15 cellular contexts compared by ENCODE assay signal in the genomic region with DNA sequence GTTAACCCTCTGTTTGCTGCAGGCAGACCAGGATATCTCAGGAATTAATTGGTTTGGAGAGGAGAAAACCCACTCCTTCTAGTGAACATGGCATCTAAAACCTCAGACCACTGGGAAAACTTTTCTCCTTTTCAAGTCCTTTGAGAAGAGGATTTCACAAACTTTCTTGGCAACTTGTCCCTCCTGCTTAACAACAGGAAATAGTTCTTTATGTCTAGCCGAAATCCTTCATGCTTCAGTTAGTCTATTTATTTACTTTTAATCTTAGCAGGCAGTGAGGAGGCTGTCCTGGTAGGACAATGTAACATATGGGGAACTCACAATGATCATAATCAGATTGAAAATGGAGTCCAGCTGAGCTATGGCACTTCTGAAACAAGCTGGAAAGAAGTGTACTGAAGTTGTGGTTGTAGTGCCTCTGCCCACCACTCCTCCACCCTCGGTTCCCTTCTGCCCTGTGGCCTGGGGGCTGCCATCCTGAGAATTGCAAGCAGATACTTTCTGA. TPM values are rescaled to one million over a fixed set of nuclear protein-coding genes. Genes with fewer than 3 reads are reported as not detected.
DNase-seq lines count a peak whose midpoint lies in the region; ATAC-seq and TF ChIP-seq lines count a peak whose summit lies in the region.
"Had no signal": no experiment of that assay in that cellular context is flagged by ENCODE, and none has a peak within 500 bp of the region (broad histone marks: within the 10 kb centered on the region; RNA-seq: fewer than 3 reads in every experiment).

No MANE protein-coding gene starts in this region.

- H3K36me3 Mint-ChIP-seq in MCF 10A (ENCODE audit: insufficient read depth, unreplicated experiment) = no peaks in the 10 kb centered on the region

- H3K79me2 ChIP-seq in Loucy (ENCODE audit: insufficient read depth, low read length) = no peaks in the 10 kb centered on the region

- intact Hi-C loops in MCF 10A (cut with micrococcal nuclease) (no loop called here), breast epithelium (cut with DNase I; ENCODE audit: low total_unique reads) (no loop called here)

- BruUV-seq in MCF 10A (replicated peaks; lab: Mats Ljungman, UMichigan) = no TSS peak

- H3K27ac ChIP-seq in breast epithelium = no peak overlapping the region

- no peaks in the 10 kb centered on the region for H3K9me2 ChIP-seq in Loucy (replicated peaks; ENCODE audit: low read depth, low read length)

- H3K9ac ChIP-seq in Loucy (ENCODE audit: low read depth, low read length, poor library complexity, severe bottlenecking) = no peak overlapping the region
- no peak overlapping the region for H3K9ac ChIP-seq in skeletal muscle satellite cell (ENCODE audit: low read depth, low read length)

- H3K4me3 Mint-ChIP-seq in MCF 10A (ENCODE audit: unreplicated experiment) = no peak overlapping the region

- no peaks in the 10 kb centered on the region for H3K27me3 Mint-ChIP-seq in MCF 10A (ENCODE audit: insufficient read depth, unreplicated experiment)

- POLR2A ChIA-PET in MCF 10A (lab: Yijun Ruan, JAX) = interaction anchor here (0.9 kb wide), 1 partner anchor 155 kb away, joined by 3 read pairs; no protein-coding TSS in a partner anchor

- CTCF ChIA-PET in MCF 10A (lab: Yijun Ruan, JAX) = interaction anchor here (0.5 to 4.7 kb wide), 49 partner anchors 10 to 1452 kb away, joined by 3 to 53 read pairs (median 4); a partner anchor contains a TSS

- H3K9me3 Mint-ChIP-seq in MCF 10A (ENCODE audit: unreplicated experiment) = no peaks in the 10 kb centered on the region
- H3K9me3 Mint-ChIP-seq: activated T-cell treated with anti-CD3 and anti-CD28 coated beads, Interleukin-2, amount 50 U/mL, for 72 hours had no signal

- H3F3A ChIP-seq in Loucy (ENCODE audit: low read depth) = no peaks in the 10 kb centered on the region

- TF ChIP-seq CTCF in MCF 10A (IDR thresholded peaks at IDR 0.05; ENCODE audit: unreplicated experiment) (no peak), breast epithelium (IDR thresholded peaks at IDR 0.05) (no peak), Loucy (conservative IDR thresholded peaks at IDR 0.05; ENCODE audit: low read length) (no peak), choroid plexus epithelial cell (conservative IDR thresholded peaks at IDR 0.05; ENCODE audit: low read depth, low read length) (no peak)

- no peaks in the 10 kb centered on the region for H3K36me3 ChIP-seq in breast epithelium
- no peaks in the 10 kb centered on the region for H3K36me3 ChIP-seq in Loucy (ENCODE audit: insufficient read depth, low read length)
- no peaks in the 10 kb centered on the region for H3K36me3 ChIP-seq in skeletal muscle satellite cell (ENCODE audit: insufficient read depth, low read length)

- H3K27me3 ChIP-seq in breast epithelium (no peaks in the 10 kb centered on the region), Loucy (ENCODE audit: insufficient read depth, low read length, poor library complexity, severe bottlenecking) (no peaks in the 10 kb centered on the region), skeletal muscle satellite cell (ENCODE audit: control insufficient read depth, insufficient read depth, low read length) (peaks cover 19% of the 10 kb centered on the region)
- H3K27me3 ChIP-seq: dorsolateral prefrontal cortex had no signal

- 0 out of 2 replicates have a peak overlapping the region, but pooled peaks have one; percentile 74 for H2AFZ ChIP-seq in Loucy (ENCODE audit: low read length)

- no peak overlapping the region for H3K4me3 ChIP-seq in breast epithelium
- no peak overlapping the region for H3K4me3 ChIP-seq in Loucy (ENCODE audit: low read length, poor library complexity, severe bottlenecking)
- H3K4me3 ChIP-seq in choroid plexus epithelial cell (ENCODE audit: low read depth, low read length) = no peak overlapping the region
- H3K4me3 ChIP-seq in skeletal muscle satellite cell (ENCODE audit: low read length) = no peak overlapping the region
- H3K4me3 ChIP-seq: K562 had no signal

- no peak for TF ChIP-seq POLR2A in breast epithelium (IDR thresholded peaks at IDR 0.05)

- peak; percentile 32 for DNase-seq in MCF 10A (ENCODE audit: unreplicated experiment)
- DNase-seq in breast epithelium (ENCODE audit: low spot score in 2 of 2) = no peak
- DNase-seq in choroid plexus epithelial cell (ENCODE audit: low read depth) = peak; percentile 29
- DNase-seq in occipital lobe (lab: John Stamatoyannopoulos, UW) = no peak
- no peak for DNase-seq in COLO829 (ENCODE audit: low spot score)

- H4K20me1 ChIP-seq in Loucy (ENCODE audit: insufficient read depth, low read length, poor library complexity, severe bottlenecking) = no peaks in the 10 kb centered on the region

- H3K4me1 Mint-ChIP-seq in MCF 10A (ENCODE audit: insufficient read depth, unreplicated experiment) = peaks cover 10% of the 10 kb centered on the region

- peak overlapping the region; percentile 54 for H3K4me2 ChIP-seq in Loucy (ENCODE audit: low read depth, low read length, poor library complexity, severe bottlenecking)
- H3K4me2 ChIP-seq in skeletal muscle satellite cell (ENCODE audit: low read length) = peak overlapping the region; percentile 46

- ATAC-seq in HG02623 (IDR thresholded peaks at IDR 0.05; ENCODE audit: unreplicated experiment) = no peak

- H3K27ac Mint-ChIP-seq in MCF 10A (ENCODE audit: low read depth, unreplicated experiment) = no peak overlapping the region
- H3K27ac Mint-ChIP-seq: activated T-cell treated with anti-CD3 and anti-CD28 coated beads, Interleukin-2, amount 50 U/mL, for 72 hours had no signal

- no peaks in the 10 kb centered on the region for H3K4me1 ChIP-seq in breast epithelium
- H3K4me1 ChIP-seq in Loucy (ENCODE audit: insufficient read depth, low read length, poor library complexity, severe bottlenecking) = no peaks in the 10 kb centered on the region
- H3K4me1 ChIP-seq in skeletal muscle satellite cell (ENCODE audit: control insufficient read depth, insufficient read depth, low read length) = peaks cover 9% of the 10 kb centered on the region

- H3K9me3 ChIP-seq in breast epithelium (no peaks in the 10 kb centered on the region), Loucy (ENCODE audit: insufficient read depth, low read depth, low read length) (no peaks in the 10 kb centered on the region), skeletal muscle satellite cell (replicated peaks; ENCODE audit: low read length) (no peaks in the 10 kb centered on the region)

RNA-seq across cellular contexts. Expression of a gene that starts 50.6 kb away (rescaled TPM):
- total RNA-seq in MCF 10A (2022) (not detected in 2 replicates), breast epithelium (1 to 10 TPM in 1 of 3 donors, under 1 TPM in 1, not detected in 1; 0.33 to 1.2 TPM), occipital lobe (0.62 TPM)
- 1.0 and 1.1 TPM in 2 replicates for total RNA-seq in skeletal muscle satellite cell (2012; rRNA removed)
- total RNA-seq: activated T-cell treated with anti-CD3 and anti-CD28 coated beads, Interleukin-2, amount 50 U/mL, for 72 hours; fibroblast of villous mesenchyme; K562; osteocyte; RPMI7951; T-helper 1 cell treated with Interleukin-12 subunit alpha and Interleukin-12 subunit beta and Interleukin-4 antibody, amounts not matched to agents 30 ng/mL and 1 ng/mL, for 36 hours had no signal

Comparison
In these comparisons a context has a peak if more than half of its experiments do, and no peak if none do; other contexts are left out.
1. DNase-seq: peak in MCF 10A (single experiment) and choroid plexus epithelial cell (single experiment); none in breast epithelium (0 of 2), occipital lobe (single experiment) and COLO829 (single experiment).